In the genomic region with DNA sequence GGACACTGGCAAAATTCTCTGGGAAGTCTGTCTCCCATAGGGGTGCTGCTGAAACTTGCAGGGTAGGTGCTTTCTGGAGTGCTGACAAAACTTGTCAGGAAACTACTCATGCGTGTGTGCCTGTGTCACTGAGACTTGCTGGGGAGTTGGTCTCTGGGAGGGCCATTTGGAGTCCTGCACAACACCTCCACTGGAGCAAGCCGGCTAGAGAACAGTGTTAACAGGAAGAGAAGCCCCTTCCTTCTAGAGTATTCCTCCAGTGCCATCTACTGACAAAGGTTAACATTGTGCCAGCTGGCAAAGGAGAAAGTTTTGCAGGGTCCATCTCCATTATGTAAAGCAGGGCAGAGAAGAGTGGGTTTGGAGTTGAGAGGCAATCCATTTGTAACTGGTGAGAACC, we compare ENCODE assay signal across 8 cellular contexts. TPM values are rescaled to one million over a fixed set of nuclear protein-coding genes. Genes with fewer than 3 reads are reported as not detected.
DNase-seq lines count a peak whose midpoint lies in the region; ATAC-seq, FAIRE-seq and TF ChIP-seq lines count a peak whose summit lies in the region.

No MANE protein-coding gene starts in this region.

- no peak overlapping the region for H2AFZ ChIP-seq in GM12878 (ENCODE audit: control insufficient read depth, low read depth, low read length)

- H3K9ac ChIP-seq in GM12878 (ENCODE audit: control insufficient read depth, insufficient read depth, low read length): no peak overlapping the region

- no peak for TF ChIP-seq POLR2A in GM12878 (IDR thresholded peaks at IDR 0.05; ENCODE audit: low read depth, low read length)

- 4% methylated on average over 2 of the region's 2 CpGs for WGBS in GM12878 (ENCODE audit: insufficient coverage, insufficient replicate concordance, low lambda C conversion rate, missing lambda C conversion rate)

- H3K4me3 ChIP-seq in GM12878: no peak overlapping the region; the same call in 1 of the 2 replicates

- ATAC-seq in GM21737 (IDR thresholded peaks at IDR 0.05; ENCODE audit: unreplicated experiment) (peak; percentile 65), GM12878 (peak; percentile 94), HG03097 (IDR thresholded peaks at IDR 0.05; ENCODE audit: low FRiP score, unreplicated experiment) (no peak)
- peak; percentile 69 for ATAC-seq in stimulated activated naive CD8-positive, alpha-beta T cell treated with anti-CD3 and anti-CD28 coated beads, Interleukin-15, Interleukin-2, amounts not matched to agents 100 U/mL and 50 U/mL, for 24 hours

- peak; percentile 54 to 83 (median 61) for TF ChIP-seq CTCF in GM12878 (IDR thresholded peaks at IDR 0.05 in 2 of 3, conservative IDR thresholded peaks at IDR 0.05 in 1 of 3; ENCODE audit: control insufficient read depth in 2 of 3, extremely low read depth in 1 of 3, insufficient read depth in 1 of 3, low read depth in 3 of 3, low read length in 3 of 3)

- peak; percentile 71 for FAIRE-seq in GM12878 (lab: Jason Lieb, UNC)

- H3K27ac ChIP-seq in GM12878 (ENCODE audit: control insufficient read depth, insufficient read depth): peak overlapping the region; percentile 35

- H3K36me3 ChIP-seq in GM12878 (ENCODE audit: control insufficient read depth in 2 of 2, insufficient read depth in 2 of 2, low read length in 1 of 2): peaks cover 0 to 3% of the 10 kb centered on the region in 2 experiments; a peak in 2 of 4 replicates

- peak overlapping the region; percentile 42; the same call in 1 of the 2 replicates for H3K4me2 ChIP-seq in GM12878 (ENCODE audit: control insufficient read depth, insufficient read depth)

- CTCF ChIA-PET in GM12878 (lab: Yijun Ruan, JAX): interaction anchor here (1.0 to 5.8 kb wide), 9 partner anchors 27 to 446 kb away, joined by 3 to 49 read pairs (median 5); no protein-coding TSS in a partner anchor

- no peaks in the 10 kb centered on the region for H3K27me3 ChIP-seq in GM12878 (replicated peaks in 1 of 2; ENCODE audit: control insufficient read depth in 2 of 2, insufficient read depth in 2 of 2, low read length in 1 of 2)

- intact Hi-C loops in GM12878 (cut with micrococcal nuclease; ENCODE audit: unreplicated experiment): loop anchor here (1.0 to 5.0 kb wide), 2 partner anchors 96 to 441 kb away; a partner anchor contains a TSS

- peak; percentile 83 for TF ChIP-seq RAD21 in GM12878 (IDR thresholded peaks at IDR 0.05; ENCODE audit: insufficient read depth, low read depth, low read length)

- H3K79me2 ChIP-seq in GM12878 (ENCODE audit: control insufficient read depth, insufficient read depth, low read length): no peaks in the 10 kb centered on the region; the same call in 1 of the 2 replicates

- H3K4me1 ChIP-seq in GM12878 (ENCODE audit: control insufficient read depth, insufficient read depth, low read length): peaks cover 18% of the 10 kb centered on the region

- H3K9me3 ChIP-seq in GM12878 (replicated peaks; ENCODE audit: control insufficient read depth, insufficient read depth, low read length): no peaks in the 10 kb centered on the region

- no peak for TF ChIP-seq EP300 in GM12878 (IDR thresholded peaks at IDR 0.05; ENCODE audit: borderline replicate concordance in 1 of 2, control insufficient read depth in 1 of 2, low read depth in 2 of 2, low read length in 2 of 2)

- no peaks in the 10 kb centered on the region for H4K20me1 ChIP-seq in GM12878 (ENCODE audit: control insufficient read depth, insufficient read depth)

- RAD21 ChIA-PET in GM12878 (lab: Charles Lee; ENCODE audit: unreplicated experiment): interaction anchor here (0.9 to 2.0 kb wide), 3 partner anchors 96 to 439 kb away, joined by 3 to 22 read pairs (median 4); a partner anchor contains a TSS

- SMC1A ChIA-PET in GM12878 (lab: Charles Lee; ENCODE audit: uncharacterized antibody, unreplicated experiment): interaction anchor here (1.1 to 5.1 kb wide), 2 partner anchors 97 to 99 kb away, joined by 4 to 32 read pairs; no protein-coding TSS in a partner anchor

- peak; percentile 35 for DNase-seq in NCI-H82 (lab: John Stamatoyannopoulos, UW)
- no peak for DNase-seq in NCI-H82 treated with DMSO at 0.1 percent for 48 hours (lab: John Stamatoyannopoulos, UW; ENCODE audit: unreplicated experiment)
- DNase-seq in NOMO-1 treated with DMSO at 0.1 percent for 48 hours (lab: John Stamatoyannopoulos, UW; ENCODE audit: unreplicated experiment): peak; percentile 47
- peak; percentile 32 for DNase-seq in GM12878 (ENCODE audit: low read depth, low spot score)
- peak; percentile 68 for DNase-seq in iPS-NIHi7 (ENCODE audit: extremely low spot score)
- DNase-seq in stimulated activated naive CD8-positive, alpha-beta T cell treated with anti-CD3 and anti-CD28 coated beads, Interleukin-15, Interleukin-2, amounts not matched to agents 100 U/mL and 50 U/mL, for 24 hours: no peak

- POLR2A ChIA-PET in GM12878 (lab: Charles Lee): no interaction called here

- BruUV-seq in GM12878 (replicated peaks; lab: Mats Ljungman, UMichigan): no TSS peak

- in situ Hi-C loops in GM12878 (cut with MboI): no loop called here

TF ChIP-seq in GM12878, 131 proteins besides CTCF, POLR2A, EP300 and RAD21 (continues in another document):
- TF ChIP-seq IKZF1 (conservative IDR thresholded peaks at IDR 0.05) (peak; percentile 36), ESRRA (IDR thresholded peaks at IDR 0.05; ENCODE audit: low read length) (no peak), GATAD2B (conservative IDR thresholded peaks at IDR 0.05; ENCODE audit: low read depth) (0 out of 2 replicates have a peak, but pooled peaks have one; percentile 28), ZNF622 (IDR thresholded peaks at IDR 0.05) (no peak), SMC3 (IDR thresholded peaks at IDR 0.05; ENCODE audit: borderline replicate concordance, low read length) (peak; percentile 46; the same call in 1 of the 2 replicates), IKZF2 (IDR thresholded peaks at IDR 0.05) (0 out of 4 replicates have a peak, but pooled peaks of 1 of the 2 experiments have one; percentile 23)
- TF ChIP-seq, protein P1, sequence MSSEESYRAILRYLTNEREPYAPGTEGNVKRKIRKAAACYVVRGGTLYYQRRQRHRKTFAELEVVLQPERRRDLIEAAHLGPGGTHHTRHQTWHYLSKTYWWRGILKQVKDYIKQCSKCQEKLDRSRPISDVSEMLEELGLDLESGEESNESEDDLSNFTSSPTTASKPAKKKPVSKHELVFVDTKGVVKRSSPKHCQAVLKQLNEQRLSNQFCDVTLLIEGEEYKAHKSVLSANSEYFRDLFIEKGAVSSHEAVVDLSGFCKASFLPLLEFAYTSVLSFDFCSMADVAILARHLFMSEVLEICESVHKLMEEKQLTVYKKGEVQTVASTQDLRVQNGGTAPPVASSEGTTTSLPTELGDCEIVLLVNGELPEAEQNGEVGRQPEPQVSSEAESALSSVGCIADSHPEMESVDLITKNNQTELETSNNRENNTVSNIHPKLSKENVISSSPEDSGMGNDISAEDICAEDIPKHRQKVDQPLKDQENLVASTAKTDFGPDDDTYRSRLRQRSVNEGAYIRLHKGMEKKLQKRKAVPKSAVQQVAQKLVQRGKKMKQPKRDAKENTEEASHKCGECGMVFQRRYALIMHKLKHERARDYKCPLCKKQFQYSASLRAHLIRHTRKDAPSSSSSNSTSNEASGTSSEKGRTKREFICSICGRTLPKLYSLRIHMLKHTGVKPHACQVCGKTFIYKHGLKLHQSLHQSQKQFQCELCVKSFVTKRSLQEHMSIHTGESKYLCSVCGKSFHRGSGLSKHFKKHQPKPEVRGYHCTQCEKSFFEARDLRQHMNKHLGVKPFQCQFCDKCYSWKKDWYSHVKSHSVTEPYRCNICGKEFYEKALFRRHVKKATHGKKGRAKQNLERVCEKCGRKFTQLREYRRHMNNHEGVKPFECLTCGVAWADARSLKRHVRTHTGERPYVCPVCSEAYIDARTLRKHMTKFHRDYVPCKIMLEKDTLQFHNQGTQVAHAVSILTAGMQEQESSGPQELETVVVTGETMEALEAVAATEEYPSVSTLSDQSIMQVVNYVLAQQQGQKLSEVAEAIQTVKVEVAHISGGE (CRISPR knock-in tag; IDR thresholded peaks at IDR 0.05): no peak

RNA-seq across cellular contexts. Expression of a gene that starts 30.0 kb away (rescaled TPM):
- 58.7 and 61.0 TPM in 2 replicates for total RNA-seq in GM12878 (2013; cell fraction: nucleolus; rRNA removed)
- total RNA-seq in GM12878 (2014; rRNA removed) (22.1 and 27.4 TPM in 2 replicates), GM12878 (2014; rRNA removed; fragmentation: Illumina TruSeq; extraction: Trizol) (26.4 and 29.5 TPM in 2 replicates), GM12878 (2021) (37.0 and 38.4 TPM in 2 replicates)
- polyA plus RNA-seq in GM12878 (2011; ENCODE audit: low read depth): 12.4 TPM
- polyA plus RNA-seq in GM12878 (2011; rRNA removed) (29.8 and 46.0 TPM in 2 replicates), GM12878 (2014; fragmentation: Illumina TruSeq; extraction: Trizol) (30.4 and 36.1 TPM in 2 replicates), GM12878 (2014; fragmentation: Nextera tagmentation; extraction: Ambion mirVana) (1 to 10 TPM; 8.0 to 8.5 TPM), GM12878 (2014; rRNA removed) (18.5 and 21.2 TPM in 2 replicates), GM12878 (2016; fragmentation: Nextera tagmentation; extraction: Ambion mirVana) (10 to 100 TPM; 32.6 to 36.7 TPM)
- 14.1 and 14.2 TPM in 2 replicates for polyA plus RNA-seq in GM12878 (2011; cell fraction: cytosol; rRNA removed)
- 19.3 and 20.5 TPM in 2 replicates for polyA plus RNA-seq in GM12878 (2011; cell fraction: nucleus; rRNA removed)
- polyA plus RNA-seq in GM12878 (2012): 13.0 and 15.6 TPM in 2 replicates
- polyA minus RNA-seq in GM12878 (2011; rRNA and poly(A)+ RNA removed): 46.2 and 54.7 TPM in 2 replicates
- 15.4 and 21.8 TPM in 2 replicates for polyA minus RNA-seq in GM12878 (2011; cell fraction: cytosol; rRNA and poly(A)+ RNA removed)
- polyA minus RNA-seq in GM12878 (2011; cell fraction: nucleus; rRNA and poly(A)+ RNA removed): 19.2 and 27.1 TPM in 2 replicates

Comparison
In these comparisons a context has a peak if more than half of its experiments do, and no peak if none do; other contexts are left out.
1. DNase-seq: peak in NCI-H82 (single experiment), NOMO-1 treated with DMSO at 0.1 percent for 48 hours (single experiment), GM12878 (single experiment) and iPS-NIHi7 (single experiment); none in NCI-H82 treated with DMSO at 0.1 percent for 48 hours (single experiment) and stimulated activated naive CD8-positive, alpha-beta T cell treated with anti-CD3 and anti-CD28 coated beads, Interleukin-15, Interleukin-2, amounts not matched to agents 100 U/mL and 50 U/mL, for 24 hours (single experiment).